Comparison of ENCODE assay signal across 2 cellular contexts in the genomic region with DNA sequence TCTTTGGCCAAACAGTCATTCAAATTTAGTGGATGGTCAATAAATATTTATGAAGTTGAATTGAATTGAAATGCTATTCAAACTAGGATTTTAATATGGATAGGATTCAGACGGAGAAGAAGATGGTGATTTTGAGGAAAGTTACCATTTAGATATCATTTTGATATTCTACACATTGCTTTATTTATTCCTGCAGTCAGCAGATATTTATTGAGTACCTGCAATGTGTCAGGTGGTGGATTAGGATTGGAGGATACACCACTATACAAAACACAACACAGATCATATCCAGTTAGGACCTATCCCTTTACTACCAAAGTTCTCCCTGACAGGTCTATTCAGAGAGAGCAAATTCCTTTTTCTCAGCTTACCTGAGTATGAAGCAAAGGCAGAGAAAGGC.
TF ChIP-seq lines count a peak whose summit lies in the region.

No MANE protein-coding gene starts in this region.

TF ChIP-seq in HepG2, 621 proteins besides CTCF, POLR2A, EP300 and RAD21:
- no peak for TF ChIP-seq ONECUT2 (CRISPR knock-in tag; IDR thresholded peaks at IDR 0.05)
- TF ChIP-seq MAFF (IDR thresholded peaks at IDR 0.05; ENCODE audit: low read depth, low read length), result peak; percentile 60; the same call in 1 of the 2 replicates
- TF ChIP-seq MAFK (conservative IDR thresholded peaks at IDR 0.05 in 1 of 2, IDR thresholded peaks at IDR 0.05 in 1 of 2; ENCODE audit: low read length in 2 of 2), result peak; percentile 50 to 71; a peak in 3 of 4 replicates
- no peak for TF ChIP-seq KAT8 (CRISPR knock-in tag; IDR thresholded peaks at IDR 0.05)
- TF ChIP-seq ZNF761 (CRISPR knock-in tag; conservative IDR thresholded peaks at IDR 0.05), result no peak

TF ChIP-seq in K562, 482 proteins besides CTCF, POLR2A, EP300 and RAD21:
- no peak for TF ChIP-seq PPARD (CRISPR knock-in tag; IDR thresholded peaks at IDR 0.05)
- peak; percentile 53 for TF ChIP-seq ZNF316 (IDR thresholded peaks at IDR 0.05)
- TF ChIP-seq MAFG (tag; conservative IDR thresholded peaks at IDR 0.05), result 0 out of 2 replicates have a peak, but pooled peaks have one; percentile 12
- TF ChIP-seq NFE2 (IDR thresholded peaks at IDR 0.05; ENCODE audit: low read depth), result no peak
- TF ChIP-seq RBM14 (IDR thresholded peaks at IDR 0.05; ENCODE audit: borderline replicate concordance, insufficient read depth, low read depth, low read length), result no peak
- TF ChIP-seq STAT5A (IDR thresholded peaks at IDR 0.05; ENCODE audit: borderline replicate concordance, low read length), result no peak
